1 cellular context compared by ENCODE assay signal in the genomic region with DNA sequence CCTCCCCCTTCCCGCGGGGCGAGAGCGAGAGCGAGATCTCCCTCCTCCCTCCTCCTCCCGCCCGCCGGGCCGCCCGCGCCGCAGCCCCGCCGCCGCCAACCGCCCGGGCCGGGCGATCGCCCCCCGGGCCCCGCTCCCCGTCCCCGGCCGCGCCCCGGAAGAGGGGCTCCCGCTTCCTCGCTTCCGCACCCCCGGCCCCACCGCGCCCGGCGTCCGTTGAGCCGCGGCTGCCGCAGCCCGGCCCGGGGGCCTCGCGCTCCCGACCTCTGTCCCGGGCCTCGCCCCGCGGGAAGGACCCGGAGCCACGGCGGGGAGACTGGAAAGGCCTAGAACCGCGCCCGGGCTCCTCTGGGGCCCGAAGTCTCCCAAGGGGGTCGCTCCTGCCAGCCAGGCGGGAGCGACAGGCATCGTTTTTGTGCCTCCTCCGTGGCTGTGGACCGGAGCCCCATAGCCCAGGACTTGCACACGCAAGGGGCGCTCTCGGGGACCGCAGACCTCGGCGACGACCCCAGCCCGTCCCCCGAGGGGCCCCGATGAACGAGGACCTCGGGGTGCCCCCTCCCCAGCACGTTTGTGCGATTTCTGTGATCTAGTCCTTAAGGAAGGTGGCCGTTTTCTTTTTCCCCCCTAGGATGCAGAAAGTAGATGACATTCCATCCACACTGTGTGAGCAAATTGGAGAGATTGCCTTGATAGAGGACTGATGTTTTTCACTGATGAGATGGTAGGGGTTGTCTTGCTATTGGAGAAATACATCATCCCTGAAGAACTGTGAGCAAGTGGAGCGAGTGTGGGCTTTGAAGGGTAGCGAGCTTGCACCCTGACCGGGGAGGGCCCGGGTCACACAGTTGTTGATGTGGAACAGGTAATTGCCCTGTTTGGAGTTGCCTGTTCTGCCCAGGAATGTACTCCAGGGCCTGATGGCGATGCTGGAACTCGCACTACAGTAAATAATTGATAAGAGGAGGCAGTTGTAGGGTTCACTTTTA.
TF ChIP-seq lines count a peak whose summit lies in the region.

No MANE protein-coding gene starts in this region.

TF ChIP-seq in HepG2, 621 proteins besides CTCF, POLR2A, EP300 and RAD21 (continued from another document and continues in another):
- TF ChIP-seq, protein P1, sequence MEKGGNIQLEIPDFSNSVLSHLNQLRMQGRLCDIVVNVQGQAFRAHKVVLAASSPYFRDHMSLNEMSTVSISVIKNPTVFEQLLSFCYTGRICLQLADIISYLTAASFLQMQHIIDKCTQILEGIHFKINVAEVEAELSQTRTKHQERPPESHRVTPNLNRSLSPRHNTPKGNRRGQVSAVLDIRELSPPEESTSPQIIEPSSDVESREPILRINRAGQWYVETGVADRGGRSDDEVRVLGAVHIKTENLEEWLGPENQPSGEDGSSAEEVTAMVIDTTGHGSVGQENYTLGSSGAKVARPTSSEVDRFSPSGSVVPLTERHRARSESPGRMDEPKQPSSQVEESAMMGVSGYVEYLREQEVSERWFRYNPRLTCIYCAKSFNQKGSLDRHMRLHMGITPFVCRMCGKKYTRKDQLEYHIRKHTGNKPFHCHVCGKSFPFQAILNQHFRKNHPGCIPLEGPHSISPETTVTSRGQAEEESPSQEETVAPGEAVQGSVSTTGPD (CRISPR knock-in tag; IDR thresholded peaks at IDR 0.05) = no peak
- TF ChIP-seq ZNF615 (CRISPR knock-in tag; IDR thresholded peaks at IDR 0.05; ENCODE audit: borderline replicate concordance) (no peak), ZNF367 (CRISPR knock-in tag; IDR thresholded peaks at IDR 0.05; ENCODE audit: borderline replicate concordance) (no peak), SMC3 (IDR thresholded peaks at IDR 0.05; ENCODE audit: low read length) (no peak), RXRB (CRISPR knock-in tag; IDR thresholded peaks at IDR 0.05; ENCODE audit: borderline replicate concordance) (no peak; the same call in 1 of the 2 replicates), ZNF605 (CRISPR knock-in tag; IDR thresholded peaks at IDR 0.05) (no peak), ZNF660 (CRISPR knock-in tag; IDR thresholded peaks at IDR 0.05; ENCODE audit: borderline replicate concordance, low read depth) (no peak), MXI1 (IDR thresholded peaks at IDR 0.05; ENCODE audit: borderline replicate concordance, low read depth, low read length) (no peak), FOXC1 (CRISPR knock-in tag; IDR thresholded peaks at IDR 0.05; ENCODE audit: borderline replicate concordance) (no peak), ZNF441 (CRISPR knock-in tag; IDR thresholded peaks at IDR 0.05; ENCODE audit: borderline replicate concordance) (peak; percentile 4; the same call in 1 of the 2 replicates), CEBPB (IDR thresholded peaks at IDR 0.05; ENCODE audit: borderline replicate concordance, low read depth, low read length) (no peak), NR3C1 (CRISPR knock-in tag; IDR thresholded peaks at IDR 0.05) (no peak), BATF2 (CRISPR knock-in tag; IDR thresholded peaks at IDR 0.05) (no peak), PHF20 (CRISPR knock-in tag; IDR thresholded peaks at IDR 0.05) (no peak; the same call in 1 of the 2 replicates), AGO1 (IDR thresholded peaks at IDR 0.05; ENCODE audit: low read depth, low read length, poor library complexity, severe bottlenecking) (no peak), GMEB1 (CRISPR knock-in tag; IDR thresholded peaks at IDR 0.05; ENCODE audit: borderline replicate concordance) (no peak), BCLAF1 (IDR thresholded peaks at IDR 0.05) (no peak), RNF219 (CRISPR knock-in tag; IDR thresholded peaks at IDR 0.05) (no peak), ZSCAN29 (CRISPR knock-in tag; conservative IDR thresholded peaks at IDR 0.05) (no peak), SNAI1 (CRISPR knock-in tag; IDR thresholded peaks at IDR 0.05; ENCODE audit: borderline replicate concordance) (no peak; the same call in 1 of the 2 replicates), PLRG1 (conservative IDR thresholded peaks at IDR 0.05) (no peak), KLF16 (CRISPR knock-in tag; IDR thresholded peaks at IDR 0.05) (no peak), ZNF260 (CRISPR knock-in tag; IDR thresholded peaks at IDR 0.05; ENCODE audit: borderline replicate concordance, low read depth) (no peak), MED13 (CRISPR knock-in tag; IDR thresholded peaks at IDR 0.05) (0 out of 2 replicates have a peak, but pooled peaks have one; percentile 21), GABPB1 (CRISPR knock-in tag; IDR thresholded peaks at IDR 0.05) (no peak; the same call in 1 of the 2 replicates), CCAR2 (optimal IDR thresholded peaks at IDR 0.05; ENCODE audit: low read depth, low read length) (no peak)
- TF ChIP-seq, protein P2, sequence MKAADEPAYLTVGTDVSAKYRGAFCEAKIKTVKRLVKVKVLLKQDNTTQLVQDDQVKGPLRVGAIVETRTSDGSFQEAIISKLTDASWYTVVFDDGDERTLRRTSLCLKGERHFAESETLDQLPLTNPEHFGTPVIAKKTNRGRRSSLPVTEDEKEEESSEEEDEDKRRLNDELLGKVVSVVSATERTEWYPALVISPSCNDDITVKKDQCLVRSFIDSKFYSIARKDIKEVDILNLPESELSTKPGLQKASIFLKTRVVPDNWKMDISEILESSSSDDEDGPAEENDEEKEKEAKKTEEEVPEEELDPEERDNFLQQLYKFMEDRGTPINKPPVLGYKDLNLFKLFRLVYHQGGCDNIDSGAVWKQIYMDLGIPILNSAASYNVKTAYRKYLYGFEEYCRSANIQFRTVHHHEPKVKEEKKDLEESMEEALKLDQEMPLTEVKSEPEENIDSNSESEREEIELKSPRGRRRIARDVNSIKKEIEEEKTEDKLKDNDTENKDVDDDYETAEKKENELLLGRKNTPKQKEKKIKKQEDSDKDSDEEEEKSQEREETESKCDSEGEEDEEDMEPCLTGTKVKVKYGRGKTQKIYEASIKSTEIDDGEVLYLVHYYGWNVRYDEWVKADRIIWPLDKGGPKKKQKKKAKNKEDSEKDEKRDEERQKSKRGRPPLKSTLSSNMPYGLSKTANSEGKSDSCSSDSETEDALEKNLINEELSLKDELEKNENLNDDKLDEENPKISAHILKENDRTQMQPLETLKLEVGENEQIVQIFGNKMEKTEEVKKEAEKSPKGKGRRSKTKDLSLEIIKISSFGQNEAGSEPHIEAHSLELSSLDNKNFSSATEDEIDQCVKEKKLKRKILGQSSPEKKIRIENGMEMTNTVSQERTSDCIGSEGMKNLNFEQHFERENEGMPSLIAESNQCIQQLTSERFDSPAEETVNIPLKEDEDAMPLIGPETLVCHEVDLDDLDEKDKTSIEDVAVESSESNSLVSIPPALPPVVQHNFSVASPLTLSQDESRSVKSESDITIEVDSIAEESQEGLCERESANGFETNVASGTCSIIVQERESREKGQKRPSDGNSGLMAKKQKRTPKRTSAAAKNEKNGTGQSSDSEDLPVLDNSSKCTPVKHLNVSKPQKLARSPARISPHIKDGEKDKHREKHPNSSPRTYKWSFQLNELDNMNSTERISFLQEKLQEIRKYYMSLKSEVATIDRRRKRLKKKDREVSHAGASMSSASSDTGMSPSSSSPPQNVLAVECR (CRISPR knock-in tag; IDR thresholded peaks at IDR 0.05; ENCODE audit: borderline replicate concordance) = 0 out of 2 replicates have a peak, but pooled peaks have one; percentile 33
- TF ChIP-seq, protein P3, sequence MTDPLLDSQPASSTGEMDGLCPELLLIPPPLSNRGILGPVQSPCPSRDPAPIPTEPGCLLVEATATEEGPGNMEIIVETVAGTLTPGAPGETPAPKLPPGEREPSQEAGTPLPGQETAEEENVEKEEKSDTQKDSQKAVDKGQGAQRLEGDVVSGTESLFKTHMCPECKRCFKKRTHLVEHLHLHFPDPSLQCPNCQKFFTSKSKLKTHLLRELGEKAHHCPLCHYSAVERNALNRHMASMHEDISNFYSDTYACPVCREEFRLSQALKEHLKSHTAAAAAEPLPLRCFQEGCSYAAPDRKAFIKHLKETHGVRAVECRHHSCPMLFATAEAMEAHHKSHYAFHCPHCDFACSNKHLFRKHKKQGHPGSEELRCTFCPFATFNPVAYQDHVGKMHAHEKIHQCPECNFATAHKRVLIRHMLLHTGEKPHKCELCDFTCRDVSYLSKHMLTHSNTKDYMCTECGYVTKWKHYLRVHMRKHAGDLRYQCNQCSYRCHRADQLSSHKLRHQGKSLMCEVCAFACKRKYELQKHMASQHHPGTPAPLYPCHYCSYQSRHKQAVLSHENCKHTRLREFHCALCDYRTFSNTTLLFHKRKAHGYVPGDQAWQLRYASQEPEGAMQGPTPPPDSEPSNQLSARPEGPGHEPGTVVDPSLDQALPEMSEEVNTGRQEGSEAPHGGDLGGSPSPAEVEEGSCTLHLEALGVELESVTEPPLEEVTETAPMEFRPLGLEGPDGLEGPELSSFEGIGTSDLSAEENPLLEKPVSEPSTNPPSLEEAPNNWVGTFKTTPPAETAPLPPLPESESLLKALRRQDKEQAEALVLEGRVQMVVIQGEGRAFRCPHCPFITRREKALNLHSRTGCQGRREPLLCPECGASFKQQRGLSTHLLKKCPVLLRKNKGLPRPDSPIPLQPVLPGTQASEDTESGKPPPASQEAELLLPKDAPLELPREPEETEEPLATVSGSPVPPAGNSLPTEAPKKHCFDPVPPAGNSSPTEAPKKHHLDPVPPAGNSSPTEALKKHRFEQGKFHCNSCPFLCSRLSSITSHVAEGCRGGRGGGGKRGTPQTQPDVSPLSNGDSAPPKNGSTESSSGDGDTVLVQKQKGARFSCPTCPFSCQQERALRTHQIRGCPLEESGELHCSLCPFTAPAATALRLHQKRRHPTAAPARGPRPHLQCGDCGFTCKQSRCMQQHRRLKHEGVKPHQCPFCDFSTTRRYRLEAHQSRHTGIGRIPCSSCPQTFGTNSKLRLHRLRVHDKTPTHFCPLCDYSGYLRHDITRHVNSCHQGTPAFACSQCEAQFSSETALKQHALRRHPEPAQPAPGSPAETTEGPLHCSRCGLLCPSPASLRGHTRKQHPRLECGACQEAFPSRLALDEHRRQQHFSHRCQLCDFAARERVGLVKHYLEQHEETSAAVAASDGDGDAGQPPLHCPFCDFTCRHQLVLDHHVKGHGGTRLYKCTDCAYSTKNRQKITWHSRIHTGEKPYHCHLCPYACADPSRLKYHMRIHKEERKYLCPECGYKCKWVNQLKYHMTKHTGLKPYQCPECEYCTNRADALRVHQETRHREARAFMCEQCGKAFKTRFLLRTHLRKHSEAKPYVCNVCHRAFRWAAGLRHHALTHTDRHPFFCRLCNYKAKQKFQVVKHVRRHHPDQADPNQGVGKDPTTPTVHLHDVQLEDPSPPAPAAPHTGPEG (CRISPR knock-in tag; IDR thresholded peaks at IDR 0.05) = 0 out of 2 replicates have a peak, but pooled peaks have one; percentile 23
- TF ChIP-seq, protein P4, sequence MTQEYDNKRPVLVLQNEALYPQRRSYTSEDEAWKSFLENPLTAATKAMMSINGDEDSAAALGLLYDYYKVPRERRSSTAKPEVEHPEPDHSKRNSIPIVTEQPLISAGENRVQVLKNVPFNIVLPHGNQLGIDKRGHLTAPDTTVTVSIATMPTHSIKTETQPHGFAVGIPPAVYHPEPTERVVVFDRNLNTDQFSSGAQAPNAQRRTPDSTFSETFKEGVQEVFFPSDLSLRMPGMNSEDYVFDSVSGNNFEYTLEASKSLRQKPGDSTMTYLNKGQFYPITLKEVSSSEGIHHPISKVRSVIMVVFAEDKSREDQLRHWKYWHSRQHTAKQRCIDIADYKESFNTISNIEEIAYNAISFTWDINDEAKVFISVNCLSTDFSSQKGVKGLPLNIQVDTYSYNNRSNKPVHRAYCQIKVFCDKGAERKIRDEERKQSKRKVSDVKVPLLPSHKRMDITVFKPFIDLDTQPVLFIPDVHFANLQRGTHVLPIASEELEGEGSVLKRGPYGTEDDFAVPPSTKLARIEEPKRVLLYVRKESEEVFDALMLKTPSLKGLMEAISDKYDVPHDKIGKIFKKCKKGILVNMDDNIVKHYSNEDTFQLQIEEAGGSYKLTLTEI (CRISPR knock-in tag; conservative IDR thresholded peaks at IDR 0.05) = no peak
